ENCODE assay signal across 17 cellular contexts in the genomic region with DNA sequence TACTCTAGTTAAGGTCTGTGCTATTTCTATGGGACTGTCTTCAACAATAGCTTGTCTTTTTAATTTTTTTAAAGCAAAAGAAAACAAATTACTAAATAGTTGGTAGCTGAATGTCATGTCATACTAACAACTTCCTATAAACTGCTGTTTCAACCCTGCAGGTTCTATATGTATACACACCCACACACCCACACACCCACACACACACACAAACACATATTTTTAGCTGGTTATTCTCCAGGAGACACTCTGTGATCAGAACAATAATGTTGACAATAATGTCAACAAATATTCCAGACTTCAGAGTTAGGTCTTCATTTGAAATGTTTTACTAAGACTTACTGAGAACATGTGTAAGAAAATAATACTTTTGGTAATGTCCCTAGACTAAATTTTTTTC.
"Had no signal": no experiment of that assay in that cellular context is flagged by ENCODE, and none has a peak within 500 bp of the region (broad histone marks: within the 10 kb centered on the region; RNA-seq: fewer than 3 reads in every experiment).

No MANE protein-coding gene starts in this region.

- H3K4me1 Mint-ChIP-seq: nephron progenitor cell; stimulated activated naive B cell treated with anti-CD40 and anti-IgM and Interleukin-4, amounts not matched to agents 10 μg/mL and 1 μg/mL and 100 μg/mL, for 72 hours had no signal

- H3K27ac ChIP-seq: epithelial cell of prostate, esophagus muscularis mucosa, gastroesophageal sphincter, sigmoid colon, skin epidermis had no signal

- H3K36me3 Mint-ChIP-seq: stimulated activated naive B cell treated with anti-CD40 and anti-IgM and Interleukin-4, amounts not matched to agents 10 μg/mL and 1 μg/mL and 100 μg/mL, for 72 hours; type B pancreatic cell had no signal

- H3K4me1 ChIP-seq: esophagus muscularis mucosa, gastroesophageal sphincter, sigmoid colon had no signal

- H3K36me3 ChIP-seq: esophagus muscularis mucosa, gastroesophageal sphincter, sigmoid colon had no signal

- H3K9me3 ChIP-seq: esophagus muscularis mucosa, gastroesophageal sphincter, sigmoid colon had no signal

- H3K27me3 Mint-ChIP-seq: naive thymus-derived CD4-positive, alpha-beta T cell; stimulated activated naive B cell treated with anti-CD40 and anti-IgM and Interleukin-4, amounts not matched to agents 10 μg/mL and 1 μg/mL and 100 μg/mL, for 72 hours; stimulated activated naive CD8-positive, alpha-beta T cell treated with anti-CD3 and anti-CD28 coated beads, Interleukin-15, amount 100 ng/mL, for 72 hours; type B pancreatic cell had no signal

- H3K27ac Mint-ChIP-seq: effector memory CD8-positive, alpha-beta T cell; nephron progenitor cell; stimulated activated naive B cell treated with anti-CD40 and anti-IgM and Interleukin-4, amounts not matched to agents 10 μg/mL and 1 μg/mL and 100 μg/mL, for 72 hours; stimulated activated naive CD8-positive, alpha-beta T cell treated with anti-CD3 and anti-CD28 coated beads, Interleukin-15, amount 100 ng/mL, for 72 hours had no signal

- H3K27me3 ChIP-seq: esophagus muscularis mucosa, gastroesophageal sphincter, sigmoid colon had no signal

- DNase-seq: cortex of kidney; effector memory CD8-positive, alpha-beta T cell; foreskin fibroblast; glutamatergic neuron; islet precursor cell; mammary epithelial cell; naive thymus-derived CD4-positive, alpha-beta T cell; nephron progenitor cell; sigmoid colon; stimulated activated CD4-positive, alpha-beta T cell treated with anti-CD3 and anti-CD28 coated beads, Interleukin-2, amount 100 ng/mL, for 24 hours; stimulated activated naive B cell treated with anti-CD40 and anti-IgM and Interleukin-4, amounts not matched to agents 10 μg/mL and 1 μg/mL and 100 μg/mL, for 72 hours; stimulated activated naive CD8-positive, alpha-beta T cell treated with anti-CD3 and anti-CD28 coated beads, Interleukin-15, amount 100 ng/mL, for 72 hours had no signal

- H3K4me3 ChIP-seq: esophagus muscularis mucosa, gastroesophageal sphincter, sigmoid colon, skin epidermis had no signal

- H3K4me3 Mint-ChIP-seq: effector memory CD8-positive, alpha-beta T cell; nephron progenitor cell; stimulated activated naive B cell treated with anti-CD40 and anti-IgM and Interleukin-4, amounts not matched to agents 10 μg/mL and 1 μg/mL and 100 μg/mL, for 72 hours; stimulated activated naive CD8-positive, alpha-beta T cell treated with anti-CD3 and anti-CD28 coated beads, Interleukin-15, amount 100 ng/mL, for 72 hours; type B pancreatic cell had no signal

- H3K9me3 Mint-ChIP-seq: effector memory CD8-positive, alpha-beta T cell; nephron progenitor cell; stimulated activated naive B cell treated with anti-CD40 and anti-IgM and Interleukin-4, amounts not matched to agents 10 μg/mL and 1 μg/mL and 100 μg/mL, for 72 hours; type B pancreatic cell had no signal
